In genomic region chr18:35458677-35459441, GRCh38 we compare ENCODE assay signal across 9 cellular contexts. TPM values are rescaled to one million over a fixed set of nuclear protein-coding genes. Genes with fewer than 3 reads are reported as not detected.
A peak's percentile ranks its signal among the peaks of the same experiment; 100 is the strongest.
DNase-seq lines count a peak whose midpoint lies in the region; ATAC-seq and FAIRE-seq lines count a peak whose summit lies in the region.
"Had no signal": no experiment of that assay in that cellular context is flagged by ENCODE, and none has a peak within 500 bp of the region (broad histone marks: within the 10 kb centered on the region; RNA-seq: fewer than 3 reads in every experiment).

No MANE protein-coding gene starts in this region.

- H3K27me3 Mint-ChIP-seq in activated naive CD4-positive, alpha-beta T cell treated with anti-CD3 and anti-CD28 coated beads for 36 hours (ENCODE audit: low read depth): no peaks in the 10 kb centered on the region

- H3K36me3 ChIP-seq in small intestine (ENCODE audit: control insufficient read depth in 2 of 2, insufficient read depth in 2 of 2, low read length in 2 of 2): no peaks in the 10 kb centered on the region

- no peak overlapping the region for H3K4me3 Mint-ChIP-seq in activated naive CD4-positive, alpha-beta T cell treated with anti-CD3 and anti-CD28 coated beads for 36 hours

- no peak for FAIRE-seq in small intestine (lab: Jason Lieb, UNC)

- peaks cover 0 to 3% of the 10 kb centered on the region in 2 donors for H3K4me1 ChIP-seq in small intestine (ENCODE audit: control insufficient read depth in 2 of 2, insufficient read depth in 1 of 2, low read depth in 1 of 2, low read length in 1 of 2)

- intact Hi-C loops in activated naive CD4-positive, alpha-beta T cell treated with anti-CD3 and anti-CD28 coated beads for 36 hours (cut with micrococcal nuclease): no loop called here

- no peak overlapping the region for H3K27ac Mint-ChIP-seq in activated naive CD4-positive, alpha-beta T cell treated with anti-CD3 and anti-CD28 coated beads for 36 hours

- H3K9me3 Mint-ChIP-seq in activated naive CD4-positive, alpha-beta T cell treated with anti-CD3 and anti-CD28 coated beads for 36 hours: no peaks in the 10 kb centered on the region

- no peaks in the 10 kb centered on the region for H3K9me3 ChIP-seq in small intestine (ENCODE audit: control insufficient read depth, low read depth)

- no peaks in the 10 kb centered on the region for H3K36me3 Mint-ChIP-seq in activated naive CD4-positive, alpha-beta T cell treated with anti-CD3 and anti-CD28 coated beads for 36 hours (ENCODE audit: low read depth)

- CTCF ChIA-PET in activated naive CD4-positive, alpha-beta T cell treated with anti-CD3 and anti-CD28 coated beads for 36 hours (lab: Charles Lee): interaction anchor here (0.6 kb wide), 1 partner anchor 35 kb away, joined by 3 read pairs; no protein-coding TSS in a partner anchor

- peak; percentile 51 for DNase-seq in activated naive CD4-positive, alpha-beta T cell treated with anti-CD3 and anti-CD28 coated beads for 36 hours
- DNase-seq in activated naive CD4-positive, alpha-beta T cell treated with Interleukin-2 at 50 U/mL for 16 hours: no peak
- DNase-seq in RPMI7951 (ENCODE audit: low read depth) (peak; percentile 96), glomerular visceral epithelial cell (ENCODE audit: extremely low spot score) (peak; percentile 93), small intestine (peak; percentile 86), superior temporal gyrus (ENCODE audit: extremely low spot score) (no peak)
- no peak for DNase-seq in activated CD8-positive, alpha-beta memory T cell treated with anti-CD3 and anti-CD28 coated beads for 24 hours

- H3K4me1 Mint-ChIP-seq in activated naive CD4-positive, alpha-beta T cell treated with anti-CD3 and anti-CD28 coated beads for 36 hours (ENCODE audit: low read depth): peaks cover 4% of the 10 kb centered on the region

- no peak overlapping the region for H3K4me3 ChIP-seq in small intestine (ENCODE audit: low read depth in 1 of 2, low read length in 2 of 2)

- H3K27ac ChIP-seq in small intestine (ENCODE audit: low read depth in 1 of 2, low read length in 1 of 2): peak overlapping the region in 1 of 2 donors; percentile 43
- H3K27ac ChIP-seq: VCaP had no signal

- 65 to 73% (median 67%) methylated on average over 4 of the region's 4 CpGs for WGBS in small intestine, 3 donors

- no peak for ATAC-seq in GM21717 (IDR thresholded peaks at IDR 0.05; ENCODE audit: unreplicated experiment)

- no peaks in the 10 kb centered on the region for H3K27me3 ChIP-seq in small intestine (ENCODE audit: control insufficient read depth in 2 of 2, insufficient read depth in 2 of 2, low read length in 2 of 2)

RNA-seq across cellular contexts. Expression of gene INO80C, which starts 38.9 kb away (rescaled TPM):
- total RNA-seq in activated naive CD4-positive, alpha-beta T cell treated with anti-CD3 and anti-CD28 coated beads for 36 hours: 10 to 100 TPM; 34.4 to 36.6 TPM
- 1.7 and 3.4 TPM in 2 replicates for total RNA-seq in RPMI7951 (2014; rRNA removed; shearing (Covaris generic))
- 10 to 100 TPM; 33.1 to 35.9 (median 35.3) TPM for polyA plus RNA-seq in small intestine

Comparison
In these comparisons a context has a peak if more than half of its experiments do, and no peak if none do; other contexts are left out.
1. DNase-seq: peak in activated naive CD4-positive, alpha-beta T cell treated with anti-CD3 and anti-CD28 coated beads for 36 hours (single experiment), RPMI7951 (single experiment), glomerular visceral epithelial cell (single experiment) and small intestine (single experiment); none in activated naive CD4-positive, alpha-beta T cell treated with Interleukin-2 at 50 U/mL for 16 hours (single experiment), superior temporal gyrus (single experiment) and activated CD8-positive, alpha-beta memory T cell treated with anti-CD3 and anti-CD28 coated beads for 24 hours (single experiment).